In genomic region chr6:15389759-15390723, GRCh38 we compare ENCODE assay signal across 7 cellular contexts.
A peak's percentile ranks its signal among the peaks of the same experiment; 100 is the strongest.
DNase-seq lines count a peak whose midpoint lies in the region; ATAC-seq, FAIRE-seq and TF ChIP-seq lines count a peak whose summit lies in the region.

No MANE protein-coding gene starts in this region.

- TF ChIP-seq RAD21 in HCT116 (IDR thresholded peaks at IDR 0.05; ENCODE audit: low read depth) (peak; percentile 78), neural cell (conservative IDR thresholded peaks at IDR 0.05) (peak; percentile 93)

- POLR2A ChIA-PET in HCT116 (lab: Charles Lee), result no interaction called here

- in situ Hi-C loops in SK-MEL-5 (cut with HindIII; ENCODE audit: low pct_unique_long_range_greater_than_20kb, low sequenced_read_pairs), result no loop called here

- peak; percentile 86 for ATAC-seq in HCT116

- H3F3A ChIP-seq in neural cell (ENCODE audit: insufficient read depth, low read length, poor library complexity, severe bottlenecking), result no peaks in the 10 kb centered on the region

- WGBS in esophagus squamous epithelium, 2 donors, result 59 to 65% methylated on average over 8 to 12 of the region's 14 CpGs
- 56% methylated on average over 13 of the region's 14 CpGs for WGBS in suprapubic skin

- H3K4me2 ChIP-seq in HCT116 (ENCODE audit: low read length), result no peak overlapping the region
- H3K4me2 ChIP-seq in neural cell (ENCODE audit: low read length), result no peak overlapping the region

- TF ChIP-seq CTCF in D721Med (IDR thresholded peaks at IDR 0.05; ENCODE audit: insufficient read depth, missing control alignments) (peak; percentile 69), HCT116 (IDR thresholded peaks at IDR 0.05 in 2 of 3, conservative IDR thresholded peaks at IDR 0.05 in 1 of 3; ENCODE audit: borderline replicate concordance in 1 of 3, insufficient read depth in 1 of 3, low read depth in 2 of 3, low read length in 2 of 3) (peak; percentile 43 to 72 (median 57); a peak in 5 of 6 replicates), esophagus squamous epithelium (IDR thresholded peaks at IDR 0.05) (peak in 4 of 6 experiments; percentile 42 to 56 (median 44)), neural cell (IDR thresholded peaks at IDR 0.05; ENCODE audit: poor library complexity, severe bottlenecking) (peak; percentile 90), suprapubic skin (IDR thresholded peaks at IDR 0.05) (peak in 1 of 2 donors; percentile 24)

- CTCF ChIA-PET in HCT116 (lab: Charles Lee), result interaction anchor here (0.6 kb wide), 1 partner anchor 147 kb away, joined by 3 read pairs; no protein-coding TSS in a partner anchor

- H4K20me1 ChIP-seq in HCT116 (ENCODE audit: insufficient read depth) (no peaks in the 10 kb centered on the region), neural cell (ENCODE audit: insufficient read depth) (no peaks in the 10 kb centered on the region)

- no peak for TF ChIP-seq POLR2A in HCT116 (IDR thresholded peaks at IDR 0.05; ENCODE audit: borderline replicate concordance, extremely low read depth, insufficient read depth, insufficient read length)
- no peak for TF ChIP-seq POLR2A in esophagus squamous epithelium (IDR thresholded peaks at IDR 0.05)
- no peak for TF ChIP-seq POLR2A in suprapubic skin (IDR thresholded peaks at IDR 0.05)

- H3K4me3 ChIP-seq in HCT116 (replicated peaks in 1 of 2; ENCODE audit: low read depth in 1 of 2, low read length in 2 of 2) (no peak overlapping the region), esophagus squamous epithelium (no peak overlapping the region), neural cell (ENCODE audit: low read length) (no peak overlapping the region), suprapubic skin (no peak overlapping the region)

- H3K27ac ChIP-seq in HCT116 (ENCODE audit: low read depth, low read length) (no peak overlapping the region), esophagus squamous epithelium (peak overlapping the region in 1 of 4 donors; percentile 6), neural cell (ENCODE audit: low read length) (no peak overlapping the region), suprapubic skin (no peak overlapping the region)

- H3K4me1 ChIP-seq in HCT116 (ENCODE audit: control insufficient read depth in 1 of 2, insufficient read depth in 2 of 2, low read length in 2 of 2), result no peaks in the 10 kb centered on the region
- H3K4me1 ChIP-seq in esophagus squamous epithelium, result peaks cover 24 to 68% (median 41%) of the 10 kb centered on the region in 3 donors
- peaks cover 56% of the 10 kb centered on the region for H3K4me1 ChIP-seq in suprapubic skin

- TF ChIP-seq EP300 in neural cell (conservative IDR thresholded peaks at IDR 0.05; ENCODE audit: poor library complexity, severe bottlenecking) (no peak), suprapubic skin (IDR thresholded peaks at IDR 0.05) (no peak)

- H3K9ac ChIP-seq in HCT116 (ENCODE audit: low read length) (no peak overlapping the region), neural cell (ENCODE audit: low read length) (no peak overlapping the region)

- no peaks in the 10 kb centered on the region for H3K36me3 ChIP-seq in HCT116 (ENCODE audit: control insufficient read depth in 1 of 2, insufficient read depth in 2 of 2, low read length in 2 of 2)
- H3K36me3 ChIP-seq in esophagus squamous epithelium, result no peaks in the 10 kb centered on the region
- no peaks in the 10 kb centered on the region for H3K36me3 ChIP-seq in neural cell (ENCODE audit: insufficient read depth, low read length)
- no peaks in the 10 kb centered on the region for H3K36me3 ChIP-seq in suprapubic skin

- no peaks in the 10 kb centered on the region for H3K27me3 ChIP-seq in HCT116 (ENCODE audit: insufficient read depth, low read length)
- H3K27me3 ChIP-seq in esophagus squamous epithelium, result no peaks in the 10 kb centered on the region
- H3K27me3 ChIP-seq in neural cell (ENCODE audit: insufficient read depth, low read depth, low read length), result no peaks in the 10 kb centered on the region
- H3K27me3 ChIP-seq in suprapubic skin, result no peaks in the 10 kb centered on the region

- H2AFZ ChIP-seq in HCT116 (ENCODE audit: low read depth, low read length, poor library complexity, severe bottlenecking) (no peak overlapping the region), neural cell (ENCODE audit: low read depth, low read length) (no peak overlapping the region)

- intact Hi-C loops in HCT116 (cut with micrococcal nuclease) (loop anchor here (5.0 to 10.0 kb wide), 2 partner anchors 143 to 1175 kb away; partner anchors contain the start of gene JARID2), esophagus squamous epithelium (cut with DNase I) (no loop called here)

- BruUV-seq in HCT116 (replicated peaks; lab: Mats Ljungman, UMichigan), result no TSS peak

- RAD21 ChIA-PET in HCT116 (lab: Charles Lee; ENCODE audit: low non-redundant PET in 1 of 2, low total read pairs in 2 of 2, uncharacterized antibody in 2 of 2, unreplicated experiment in 2 of 2), result interaction anchor here in 1 of 2 experiments (1.4 kb wide), 1 partner anchor 107 kb away, joined by 6 read pairs; no protein-coding TSS in a partner anchor

- H3K9me3 ChIP-seq in HCT116 (ENCODE audit: control insufficient read depth in 1 of 2, insufficient read depth in 1 of 2, low read depth in 1 of 2, low read length in 2 of 2), result no peaks in the 10 kb centered on the region
- no peaks in the 10 kb centered on the region for H3K9me3 ChIP-seq in esophagus squamous epithelium
- no peaks in the 10 kb centered on the region for H3K9me3 ChIP-seq in neural cell (ENCODE audit: low read length)
- no peaks in the 10 kb centered on the region for H3K9me3 ChIP-seq in suprapubic skin

- peaks cover 78% of the 10 kb centered on the region for H3K79me2 ChIP-seq in HCT116 (ENCODE audit: insufficient read depth, low read length)
- peaks cover 83% of the 10 kb centered on the region for H3K79me2 ChIP-seq in neural cell (replicated peaks; ENCODE audit: insufficient read depth, low read length)

- no peak for DNase-seq in D721Med (ENCODE audit: insufficient read length, low spot score)
- DNase-seq in HCT116 (ENCODE audit: low read depth, low spot score), result peak; percentile 7
- peak; percentile 87 for DNase-seq in SK-MEL-5 (ENCODE audit: low read depth, low spot score)
- DNase-seq in esophagus squamous epithelium (lab: John Stamatoyannopoulos, UW), result no peak
- DNase-seq in suprapubic skin (ENCODE audit: low spot score in 2 of 2), result no peak
- DNase-seq in middle frontal gyrus (ENCODE audit: extremely low spot score, low spot score), result no peak

- FAIRE-seq in D721Med (lab: Jason Lieb, UNC), result no peak

- H3K9me2 ChIP-seq in HCT116 (ENCODE audit: insufficient read depth) (no peaks in the 10 kb centered on the region), neural cell (ENCODE audit: insufficient read depth, low read length) (no peaks in the 10 kb centered on the region)

TF ChIP-seq in HCT116, 20 proteins besides CTCF, POLR2A, EP300 and RAD21 (continues in another document):
- no peak for TF ChIP-seq REST (IDR thresholded peaks at IDR 0.05; ENCODE audit: low read depth)
- no peak for TF ChIP-seq POLR2AphosphoS5 (IDR thresholded peaks at IDR 0.05; ENCODE audit: low read depth, low read length)

TF ChIP-seq in neural cell, 6 proteins besides CTCF, POLR2A, EP300 and RAD21:
- TF ChIP-seq POLR2AphosphoS5 (IDR thresholded peaks at IDR 0.05) (no peak), SMC3 (conservative IDR thresholded peaks at IDR 0.05; ENCODE audit: poor library complexity) (peak; percentile 94)

Comparison
In these comparisons a context has a peak if more than half of its experiments do, and no peak if none do; other contexts are left out.
1. DNase-seq: peak in HCT116 (single experiment) and SK-MEL-5 (single experiment); none in D721Med (single experiment), esophagus squamous epithelium (single experiment), suprapubic skin (0 of 2) and middle frontal gyrus (single experiment).